ENCODE assay signal across 1 cellular context in the genomic region with DNA sequence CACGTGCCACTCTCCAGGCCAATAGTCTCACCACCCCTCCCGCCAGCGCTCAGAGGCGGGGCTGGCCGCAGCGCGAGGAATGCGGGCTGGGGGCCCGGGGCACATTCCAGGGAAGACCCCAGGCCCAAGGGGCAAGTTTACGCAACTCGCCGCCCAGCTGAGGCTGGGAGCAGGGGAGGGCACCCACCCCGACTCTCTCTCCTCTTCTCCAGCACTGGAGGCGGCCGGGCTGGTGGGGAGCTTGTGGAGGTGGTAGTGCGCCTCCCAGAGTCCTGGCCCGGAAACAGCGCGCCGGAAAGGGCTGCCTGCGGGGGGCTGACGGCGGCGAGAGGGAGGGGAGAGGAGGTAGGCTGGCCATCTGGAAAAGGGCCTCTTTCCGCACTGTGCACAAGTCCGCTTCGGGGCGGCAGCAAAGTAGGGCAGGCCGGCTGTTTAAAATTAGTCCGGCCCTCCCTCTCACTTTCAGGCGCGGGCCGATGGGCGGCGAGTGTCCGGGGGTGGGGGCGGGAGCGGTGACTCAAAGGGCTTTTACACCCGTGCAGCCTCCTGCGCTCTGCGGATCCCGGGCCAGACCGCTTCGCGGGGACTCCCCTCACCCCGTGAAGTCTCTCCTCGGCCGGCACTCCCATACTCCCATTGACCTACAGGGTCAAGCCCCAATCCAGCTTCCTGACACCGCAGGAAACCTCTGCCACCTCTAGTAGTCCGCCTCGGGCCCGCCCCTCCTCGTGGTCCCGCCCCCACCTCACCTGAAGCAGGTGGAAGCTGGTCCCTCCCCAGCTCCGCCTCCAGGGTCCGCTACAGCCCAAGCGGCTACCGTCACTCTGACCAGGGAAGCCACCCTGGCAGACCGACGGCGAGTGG.
A peak's percentile ranks its signal among the peaks of the same experiment; 100 is the strongest.
TF ChIP-seq lines count a peak whose summit lies in the region.

No MANE protein-coding gene starts in this region.

TF ChIP-seq in HepG2, 621 proteins besides CTCF, POLR2A, EP300 and RAD21 (continued from another document and continues in another):
- TF ChIP-seq, protein P1, sequence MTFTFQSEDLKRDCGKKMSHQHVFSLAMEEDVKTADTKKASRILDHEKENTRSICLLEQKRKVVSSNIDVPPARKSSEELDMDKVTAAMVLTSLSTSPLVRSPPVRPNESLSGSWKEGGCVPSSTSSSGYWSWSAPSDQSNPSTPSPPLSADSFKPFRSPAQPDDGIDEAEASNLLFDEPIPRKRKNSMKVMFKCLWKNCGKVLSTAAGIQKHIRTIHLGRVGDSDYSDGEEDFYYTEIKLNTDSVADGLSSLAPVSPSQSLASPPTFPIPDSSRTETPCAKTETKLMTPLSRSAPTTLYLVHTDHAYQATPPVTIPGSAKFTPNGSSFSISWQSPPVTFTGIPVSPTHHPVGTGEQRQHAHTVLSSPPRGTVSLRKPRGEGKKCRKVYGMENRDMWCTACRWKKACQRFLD (CRISPR knock-in tag; IDR thresholded peaks at IDR 0.05; ENCODE audit: borderline replicate concordance), result peak; percentile 89
- TF ChIP-seq ASH2L (IDR thresholded peaks at IDR 0.05; ENCODE audit: insufficient read length, low read depth, low read length) (peak; percentile 76), ZC3H4 (CRISPR knock-in tag; IDR thresholded peaks at IDR 0.05; ENCODE audit: borderline replicate concordance) (no peak), ZNF878 (CRISPR knock-in tag; IDR thresholded peaks at IDR 0.05) (no peak), ZNF7 (CRISPR knock-in tag; IDR thresholded peaks at IDR 0.05) (no peak), NFE2L1 (CRISPR knock-in tag; IDR thresholded peaks at IDR 0.05; ENCODE audit: borderline replicate concordance) (no peak), BORCS8-MEF2B (CRISPR knock-in tag; IDR thresholded peaks at IDR 0.05) (peak; percentile 94), ZC3H13 (CRISPR knock-in tag; IDR thresholded peaks at IDR 0.05) (peak; percentile 78), AGO1 (IDR thresholded peaks at IDR 0.05; ENCODE audit: low read depth, low read length, poor library complexity, severe bottlenecking) (peak; percentile 69), NFIC (IDR thresholded peaks at IDR 0.05; ENCODE audit: low read length) (no peak), ZNF737 (CRISPR knock-in tag; IDR thresholded peaks at IDR 0.05; ENCODE audit: borderline replicate concordance) (0 out of 2 replicates have a peak, but pooled peaks have one; percentile 38), ZNF317 (CRISPR knock-in tag; IDR thresholded peaks at IDR 0.05) (peak; percentile 88), ZNF468 (CRISPR knock-in tag; IDR thresholded peaks at IDR 0.05) (no peak), ZNF224 (CRISPR knock-in tag; IDR thresholded peaks at IDR 0.05) (peak; percentile 99), TMF1 (CRISPR knock-in tag; IDR thresholded peaks at IDR 0.05; ENCODE audit: low read depth) (peak; percentile 88; the same call in 1 of the 2 replicates), SP5 (CRISPR knock-in tag; IDR thresholded peaks at IDR 0.05; ENCODE audit: borderline replicate concordance, low read depth) (peak; percentile 92), MAZ (IDR thresholded peaks at IDR 0.05; ENCODE audit: borderline replicate concordance, low read depth, low read length) (peak; percentile 84; the same call in 1 of the 2 replicates), MAZ (CRISPR knock-in tag; IDR thresholded peaks at IDR 0.05; ENCODE audit: low read depth) (peak; percentile 100), RCOR2 (CRISPR knock-in tag; IDR thresholded peaks at IDR 0.05) (peak; percentile 69; the same call in 1 of the 2 replicates), ARID2 (CRISPR knock-in tag; IDR thresholded peaks at IDR 0.05; ENCODE audit: borderline replicate concordance) (0 out of 2 replicates have a peak, but pooled peaks have one; percentile 74), JUNB (CRISPR knock-in tag; IDR thresholded peaks at IDR 0.05; ENCODE audit: borderline replicate concordance) (no peak), SOX6 (IDR thresholded peaks at IDR 0.05) (no peak), SOX6 (CRISPR knock-in tag; IDR thresholded peaks at IDR 0.05) (peak; percentile 90), HIVEP1 (CRISPR knock-in tag; IDR thresholded peaks at IDR 0.05) (peak; percentile 100), LCORL (IDR thresholded peaks at IDR 0.05) (no peak), LCORL (CRISPR knock-in tag; IDR thresholded peaks at IDR 0.05) (peak; percentile 100), SMARCC2 (IDR thresholded peaks at IDR 0.05) (no peak), ZFX (CRISPR knock-in tag; IDR thresholded peaks at IDR 0.05; ENCODE audit: low read depth) (peak; percentile 88), GLI4 (CRISPR knock-in tag; IDR thresholded peaks at IDR 0.05; ENCODE audit: borderline replicate concordance) (no peak), PHF5A (CRISPR knock-in tag; IDR thresholded peaks at IDR 0.05; ENCODE audit: low read depth, unreplicated experiment) (peak; percentile 31), SATB2 (CRISPR knock-in tag; IDR thresholded peaks at IDR 0.05) (no peak), ZKSCAN1 (IDR thresholded peaks at IDR 0.05; ENCODE audit: low read length) (no peak), ZNF713 (CRISPR knock-in tag; IDR thresholded peaks at IDR 0.05) (no peak), BCLAF1 (IDR thresholded peaks at IDR 0.05) (no peak), MAFG (CRISPR knock-in tag; IDR thresholded peaks at IDR 0.05) (no peak), SIX4 (CRISPR knock-in tag; IDR thresholded peaks at IDR 0.05) (no peak), STAT5B (CRISPR knock-in tag; IDR thresholded peaks at IDR 0.05) (peak; percentile 90; the same call in 1 of the 2 replicates), ZFY (CRISPR knock-in tag; IDR thresholded peaks at IDR 0.05) (peak; percentile 91), ZNF557 (CRISPR knock-in tag; IDR thresholded peaks at IDR 0.05) (peak; percentile 96), HMG20A (CRISPR knock-in tag; IDR thresholded peaks at IDR 0.05; ENCODE audit: borderline replicate concordance) (peak; percentile 72), ZBTB49 (CRISPR knock-in tag; IDR thresholded peaks at IDR 0.05; ENCODE audit: borderline replicate concordance) (0 out of 2 replicates have a peak, but pooled peaks have one; percentile 37), RXRA (CRISPR knock-in tag; IDR thresholded peaks at IDR 0.05) (peak; percentile 93), FUBP1 (CRISPR knock-in tag; IDR thresholded peaks at IDR 0.05; ENCODE audit: borderline replicate concordance) (no peak), STAG1 (CRISPR knock-in tag; IDR thresholded peaks at IDR 0.05) (peak; percentile 42), CAMTA2 (CRISPR knock-in tag; IDR thresholded peaks at IDR 0.05; ENCODE audit: borderline replicate concordance) (0 out of 2 replicates have a peak, but pooled peaks have one; percentile 14), TCF12 (IDR thresholded peaks at IDR 0.05) (no peak), TCF12 (CRISPR knock-in tag; IDR thresholded peaks at IDR 0.05) (peak; percentile 50), TAF1 (CRISPR knock-in tag; IDR thresholded peaks at IDR 0.05) (peak; percentile 59), ZNF644 (CRISPR knock-in tag; IDR thresholded peaks at IDR 0.05; ENCODE audit: low read depth) (peak; percentile 64; the same call in 1 of the 2 replicates), JUND (CRISPR knock-in tag; IDR thresholded peaks at IDR 0.05) (no peak; the same call in 1 of the 2 replicates), SMAD1 (CRISPR knock-in tag; IDR thresholded peaks at IDR 0.05; ENCODE audit: borderline replicate concordance, low read depth) (peak; percentile 91; the same call in 1 of the 2 replicates), ZNF678 (CRISPR knock-in tag; IDR thresholded peaks at IDR 0.05) (no peak), RELA (CRISPR knock-in tag; IDR thresholded peaks at IDR 0.05) (no peak)
- TF ChIP-seq, protein P2, sequence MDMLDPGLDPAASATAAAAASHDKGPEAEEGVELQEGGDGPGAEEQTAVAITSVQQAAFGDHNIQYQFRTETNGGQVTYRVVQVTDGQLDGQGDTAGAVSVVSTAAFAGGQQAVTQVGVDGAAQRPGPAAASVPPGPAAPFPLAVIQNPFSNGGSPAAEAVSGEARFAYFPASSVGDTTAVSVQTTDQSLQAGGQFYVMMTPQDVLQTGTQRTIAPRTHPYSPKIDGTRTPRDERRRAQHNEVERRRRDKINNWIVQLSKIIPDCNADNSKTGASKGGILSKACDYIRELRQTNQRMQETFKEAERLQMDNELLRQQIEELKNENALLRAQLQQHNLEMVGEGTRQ (IDR thresholded peaks at IDR 0.05; ENCODE audit: low read depth, low read length), result no peak; the same call in 1 of the 2 replicates
- TF ChIP-seq, protein P2 (CRISPR knock-in tag; IDR thresholded peaks at IDR 0.05; ENCODE audit: borderline replicate concordance), result peak; percentile 95
- TF ChIP-seq, protein P3, sequence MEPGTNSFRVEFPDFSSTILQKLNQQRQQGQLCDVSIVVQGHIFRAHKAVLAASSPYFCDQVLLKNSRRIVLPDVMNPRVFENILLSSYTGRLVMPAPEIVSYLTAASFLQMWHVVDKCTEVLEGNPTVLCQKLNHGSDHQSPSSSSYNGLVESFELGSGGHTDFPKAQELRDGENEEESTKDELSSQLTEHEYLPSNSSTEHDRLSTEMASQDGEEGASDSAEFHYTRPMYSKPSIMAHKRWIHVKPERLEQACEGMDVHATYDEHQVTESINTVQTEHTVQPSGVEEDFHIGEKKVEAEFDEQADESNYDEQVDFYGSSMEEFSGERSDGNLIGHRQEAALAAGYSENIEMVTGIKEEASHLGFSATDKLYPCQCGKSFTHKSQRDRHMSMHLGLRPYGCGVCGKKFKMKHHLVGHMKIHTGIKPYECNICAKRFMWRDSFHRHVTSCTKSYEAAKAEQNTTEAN (CRISPR knock-in tag; conservative IDR thresholded peaks at IDR 0.05), result peak; percentile 58; the same call in 1 of the 2 replicates
- TF ChIP-seq, protein P4, sequence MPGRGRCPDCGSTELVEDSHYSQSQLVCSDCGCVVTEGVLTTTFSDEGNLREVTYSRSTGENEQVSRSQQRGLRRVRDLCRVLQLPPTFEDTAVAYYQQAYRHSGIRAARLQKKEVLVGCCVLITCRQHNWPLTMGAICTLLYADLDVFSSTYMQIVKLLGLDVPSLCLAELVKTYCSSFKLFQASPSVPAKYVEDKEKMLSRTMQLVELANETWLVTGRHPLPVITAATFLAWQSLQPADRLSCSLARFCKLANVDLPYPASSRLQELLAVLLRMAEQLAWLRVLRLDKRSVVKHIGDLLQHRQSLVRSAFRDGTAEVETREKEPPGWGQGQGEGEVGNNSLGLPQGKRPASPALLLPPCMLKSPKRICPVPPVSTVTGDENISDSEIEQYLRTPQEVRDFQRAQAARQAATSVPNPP (CRISPR knock-in tag; IDR thresholded peaks at IDR 0.05), result peak; percentile 86; the same call in 1 of the 2 replicates
